In the genomic region with DNA sequence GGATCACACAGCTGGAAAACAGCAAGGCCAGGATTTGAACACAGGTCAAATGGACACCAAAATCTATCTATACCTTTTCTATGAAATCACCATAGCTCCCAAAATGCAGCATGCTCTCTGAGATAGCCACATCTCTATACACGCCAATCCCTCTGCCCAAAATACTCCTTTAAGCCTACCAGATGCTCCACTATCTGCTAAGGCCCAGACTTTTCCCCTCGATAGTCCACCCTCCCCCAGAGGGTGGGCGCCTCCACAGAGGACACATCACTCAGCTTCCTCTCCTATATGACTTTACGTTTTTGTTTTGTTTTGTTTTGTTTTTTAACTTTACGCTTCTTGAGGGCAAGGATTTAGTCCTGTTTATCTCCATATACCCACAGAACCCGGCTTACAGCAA, we compare ENCODE assay signal across 18 cellular contexts.
"Had no signal": no experiment of that assay in that cellular context is flagged by ENCODE, and none has a peak within 500 bp of the region (broad histone marks: within the 10 kb centered on the region; RNA-seq: fewer than 3 reads in every experiment).

No MANE protein-coding gene starts in this region.

- H3K36me3 ChIP-seq: ovary had no signal

- ATAC-seq: activated CD8-positive, alpha-beta T cell treated with anti-CD3 and anti-CD28 coated beads, Interleukin-2, amount 10 ng/mL, durations not matched to agents 7 days and 5 days; naive thymus-derived CD4-positive, alpha-beta T cell; sciatic nerve; stimulated activated memory B cell treated with anti-CD40 and anti-IgM and Interleukin-4, amounts not matched to agents 10 μg/mL and 1 μg/mL and 100 μg/mL, for 72 hours had no signal

- H3K4me3 ChIP-seq: ascending aorta, ovary, thoracic aorta, upper lobe of left lung had no signal

- DNase-seq: activated CD4-positive, alpha-beta T cell treated with anti-CD3 and anti-CD28 coated beads, Interleukin-2, amount 10 ng/mL, durations not matched to agents 7 days and 5 days; activated CD4-positive, CD25-positive, alpha-beta regulatory T cell; activated CD8-positive, alpha-beta T cell treated with anti-CD3 and anti-CD28 coated beads, Interleukin-2, amount 10 ng/mL, durations not matched to agents 7 days and 5 days; activated effector memory CD4-positive, alpha-beta T cell treated with anti-CD3 and anti-CD28 coated beads, Interleukin-2, amount 50 U/mL, for 16 hours; activated T-cell treated with anti-CD3 and anti-CD28 coated beads, Interleukin-2, amount 50 U/mL, for 24 hours; cortex of kidney; effector CD8-positive, alpha-beta T cell; mesenchymal stem cell; naive thymus-derived CD4-positive, alpha-beta T cell; ovary; stimulated activated CD4-positive, alpha-beta T cell treated with anti-CD3 and anti-CD28 coated beads, Interleukin-4, amount 100 ng/mL, for 24 hours; SW 1271; T-helper 2 cell; upper lobe of left lung had no signal

- H3K9me3 ChIP-seq: ascending aorta, ovary, thoracic aorta, upper lobe of left lung had no signal

- H3K4me1 ChIP-seq: ascending aorta, upper lobe of left lung had no signal

- H3K27me3 ChIP-seq: ascending aorta, ovary, upper lobe of left lung had no signal

- H3K27ac ChIP-seq: ascending aorta, ovary, thoracic aorta, upper lobe of left lung had no signal
